Comparison of ENCODE assay signal across 17 cellular contexts in genomic region chr2:70509565-70509964, GRCh38. TPM values are rescaled to one million over a fixed set of nuclear protein-coding genes. Genes with fewer than 3 reads are reported as not detected.
DNase-seq lines count a peak whose midpoint lies in the region; ATAC-seq and TF ChIP-seq lines count a peak whose summit lies in the region.
"Had no signal": no experiment of that assay in that cellular context is flagged by ENCODE, and none has a peak within 500 bp of the region (broad histone marks: within the 10 kb centered on the region; RNA-seq: fewer than 3 reads in every experiment).

No MANE protein-coding gene starts in this region.

- no CpG with 5 or more reads among the region's 3 CpGs for WGBS in gastroesophageal sphincter (ENCODE audit: low coverage in 1 of 2), 2 donors

- H3K36me3 Mint-ChIP-seq in osteocyte (ENCODE audit: unreplicated experiment): no peaks in the 10 kb centered on the region
- H3K36me3 Mint-ChIP-seq: activated naive CD4-positive, alpha-beta T cell treated with anti-CD3 and anti-CD28 coated beads, Interleukin-2, amount 50 U/mL, for 72 hours had no signal

- no peaks in the 10 kb centered on the region for H3K9me3 Mint-ChIP-seq in osteocyte (ENCODE audit: unreplicated experiment)
- H3K9me3 Mint-ChIP-seq: activated naive CD4-positive, alpha-beta T cell treated with anti-CD3 and anti-CD28 coated beads, Interleukin-2, amount 50 U/mL, for 72 hours; stimulated activated naive CD8-positive, alpha-beta T cell treated with anti-CD3 and anti-CD28 coated beads, Interleukin-15, Interleukin-2, amounts not matched to agents 100 ng/mL and 50 ng/mL, for 24 hours had no signal

- ATAC-seq in HG03108 (IDR thresholded peaks at IDR 0.05; ENCODE audit: unreplicated experiment) (no peak), gastroesophageal sphincter (no peak)
- ATAC-seq: activated CD4-positive, alpha-beta T cell treated with anti-CD3 and anti-CD28 coated beads for 36 hours; activated naive CD4-positive, alpha-beta T cell treated with anti-CD3 and anti-CD28 coated beads, Interleukin-2, amount 50 U/mL, for 72 hours; Right ventricle myocardium inferior had no signal

- no peaks in the 10 kb centered on the region for H3K4me1 Mint-ChIP-seq in osteocyte (ENCODE audit: unreplicated experiment)
- H3K4me1 Mint-ChIP-seq: activated CD4-positive, alpha-beta T cell treated with anti-CD3 and anti-CD28 coated beads for 36 hours had no signal

- DNase-seq in DMS 273 (lab: John Stamatoyannopoulos, UW; ENCODE audit: unreplicated experiment) (peak; percentile 86), NCI-H2107 treated with DMSO at 0.1 percent for 48 hours (lab: John Stamatoyannopoulos, UW; ENCODE audit: unreplicated experiment) (peak; percentile 53), coronary artery (ENCODE audit: low spot score) (peak; percentile 40), osteocyte (ENCODE audit: extremely low spot score, unreplicated experiment) (peak; percentile 49), MV-4-11 (lab: John Stamatoyannopoulos, UW) (no peak)
- no peak for DNase-seq in stimulated activated CD4-positive, alpha-beta T cell treated with anti-CD3 and anti-CD28 coated beads, Interleukin-4, amount 100 ng/mL, for 4 hours
- DNase-seq: activated CD4-positive, alpha-beta T cell treated with anti-CD3 and anti-CD28 coated beads for 36 hours; AML-193; midbrain; T-helper 2 cell had no signal

- no peaks in the 10 kb centered on the region for H3K4me1 ChIP-seq in gastroesophageal sphincter

- no peak for TF ChIP-seq POLR2A in gastroesophageal sphincter (IDR thresholded peaks at IDR 0.05)

- H3K9me3 ChIP-seq in gastroesophageal sphincter: no peaks in the 10 kb centered on the region

- no peak overlapping the region for H3K27ac Mint-ChIP-seq in osteocyte (ENCODE audit: unreplicated experiment)
- H3K27ac Mint-ChIP-seq: activated CD4-positive, alpha-beta T cell treated with anti-CD3 and anti-CD28 coated beads for 36 hours; activated naive CD4-positive, alpha-beta T cell treated with anti-CD3 and anti-CD28 coated beads, Interleukin-2, amount 50 U/mL, for 72 hours; stimulated activated naive CD8-positive, alpha-beta T cell treated with anti-CD3 and anti-CD28 coated beads, Interleukin-15, Interleukin-2, amounts not matched to agents 100 ng/mL and 50 ng/mL, for 24 hours had no signal

- H3K27ac ChIP-seq in coronary artery (no peak overlapping the region), gastroesophageal sphincter (no peak overlapping the region)
- H3K27ac ChIP-seq: cardiac muscle cell had no signal

- TF ChIP-seq CTCF in coronary artery (IDR thresholded peaks at IDR 0.05) (no peak), osteocyte (IDR thresholded peaks at IDR 0.05) (no peak), gastroesophageal sphincter (IDR thresholded peaks at IDR 0.05) (no peak)

- no peaks in the 10 kb centered on the region for H3K36me3 ChIP-seq in gastroesophageal sphincter
- H3K36me3 ChIP-seq: cardiac muscle cell had no signal

- H3K4me3 Mint-ChIP-seq in osteocyte (ENCODE audit: unreplicated experiment): no peak overlapping the region
- H3K4me3 Mint-ChIP-seq: activated CD4-positive, alpha-beta T cell treated with anti-CD3 and anti-CD28 coated beads for 36 hours; stimulated activated naive CD8-positive, alpha-beta T cell treated with anti-CD3 and anti-CD28 coated beads, Interleukin-15, Interleukin-2, amounts not matched to agents 100 ng/mL and 50 ng/mL, for 24 hours had no signal

- H3K27me3 Mint-ChIP-seq in osteocyte (ENCODE audit: unreplicated experiment): peaks cover 17% of the 10 kb centered on the region
- H3K27me3 Mint-ChIP-seq: activated CD4-positive, alpha-beta T cell treated with anti-CD3 and anti-CD28 coated beads for 36 hours; stimulated activated naive CD8-positive, alpha-beta T cell treated with anti-CD3 and anti-CD28 coated beads, Interleukin-15, Interleukin-2, amounts not matched to agents 100 ng/mL and 50 ng/mL, for 24 hours had no signal

- peaks cover 21% of the 10 kb centered on the region for H3K27me3 ChIP-seq in gastroesophageal sphincter
- H3K27me3 ChIP-seq: cardiac muscle cell had no signal

- TF ChIP-seq EP300 in gastroesophageal sphincter (IDR thresholded peaks at IDR 0.05): no peak

- H3K4me3 ChIP-seq in coronary artery (no peak overlapping the region), gastroesophageal sphincter (no peak overlapping the region)
- H3K4me3 ChIP-seq: cardiac muscle cell had no signal

RNA-seq across cellular contexts. Expression of gene TGFA, which starts 44.1 kb away (rescaled TPM):
- total RNA-seq in osteocyte (0.08 TPM in 1 of 2 replicates, not detected in the other), gastroesophageal sphincter (1 to 10 TPM in 3 of 4 donors, under 1 TPM in 1; 0.31 to 5.0 (median 1.6) TPM)
- total RNA-seq: osteoblast had no signal

Comparison
In these comparisons a context has a peak if more than half of its experiments do, and no peak if none do; other contexts are left out.
1. DNase-seq: peak in DMS 273 (single experiment), NCI-H2107 treated with DMSO at 0.1 percent for 48 hours (single experiment), coronary artery (single experiment) and osteocyte (single experiment); none in stimulated activated CD4-positive, alpha-beta T cell treated with anti-CD3 and anti-CD28 coated beads, Interleukin-4, amount 100 ng/mL, for 4 hours (0 of 2) and MV-4-11 (single experiment).